Comparison of ENCODE assay signal across 18 cellular contexts in genomic region chr6:34961082-34961481, GRCh38.
DNase-seq lines count a peak whose midpoint lies in the region; ATAC-seq and TF ChIP-seq lines count a peak whose summit lies in the region.
"Had no signal": no experiment of that assay in that cellular context is flagged by ENCODE, and none has a peak within 500 bp of the region (broad histone marks: within the 10 kb centered on the region; RNA-seq: fewer than 3 reads in every experiment).

No MANE protein-coding gene starts in this region.

- H3K27me3 Mint-ChIP-seq in GM23338 (ENCODE audit: insufficient read depth, low read depth, poor library complexity), result no peaks in the 10 kb centered on the region
- no peaks in the 10 kb centered on the region for H3K27me3 Mint-ChIP-seq in stimulated activated naive B cell treated with anti-CD40 and anti-IgM and Interleukin-4, amounts not matched to agents 10 μg/mL and 1 μg/mL and 100 μg/mL, for 72 hours
- H3K27me3 Mint-ChIP-seq: B cell; CD8-positive, alpha-beta memory T cell; IgD-negative memory B cell had no signal

- no peaks in the 10 kb centered on the region for H3K9me3 Mint-ChIP-seq in GM23338
- H3K9me3 Mint-ChIP-seq in stimulated activated naive B cell treated with anti-CD40 and anti-IgM and Interleukin-4, amounts not matched to agents 10 μg/mL and 1 μg/mL and 100 μg/mL, for 72 hours, result no peaks in the 10 kb centered on the region
- H3K9me3 Mint-ChIP-seq: CD8-positive, alpha-beta memory T cell; H9; IgD-negative memory B cell had no signal

- H3K9me2 ChIP-seq in GM23338 (ENCODE audit: insufficient read depth) (no peaks in the 10 kb centered on the region), MM.1S (replicated peaks; ENCODE audit: insufficient read depth, low read length) (no peaks in the 10 kb centered on the region)

- H3F3A ChIP-seq in GM23338 (replicated peaks; ENCODE audit: low read depth) (no peaks in the 10 kb centered on the region), MM.1S (ENCODE audit: insufficient read depth, low read length) (no peaks in the 10 kb centered on the region)

- H3K36me3 Mint-ChIP-seq in GM23338 (ENCODE audit: low read depth), result no peaks in the 10 kb centered on the region
- peaks cover 3 to 4% of the 10 kb centered on the region in 2 donors for H3K36me3 Mint-ChIP-seq in stimulated activated naive B cell treated with anti-CD40 and anti-IgM and Interleukin-4, amounts not matched to agents 10 μg/mL and 1 μg/mL and 100 μg/mL, for 72 hours

- WGBS in psoas muscle, 3 donors, result 59 to 66% (median 65%) methylated on average over 2 of the region's 2 CpGs

- H3K4me1 Mint-ChIP-seq in GM23338, result no peaks in the 10 kb centered on the region
- peaks cover 9 to 24% of the 10 kb centered on the region in 2 donors for H3K4me1 Mint-ChIP-seq in stimulated activated naive B cell treated with anti-CD40 and anti-IgM and Interleukin-4, amounts not matched to agents 10 μg/mL and 1 μg/mL and 100 μg/mL, for 72 hours
- H3K4me1 Mint-ChIP-seq: CD8-positive, alpha-beta memory T cell; H9 had no signal

- 0 out of 2 replicates have a peak, but pooled peaks cover 7% of the 10 kb centered on the region for H3K36me3 ChIP-seq in BLaER1
- no peaks in the 10 kb centered on the region for H3K36me3 ChIP-seq in GM23338 (ENCODE audit: insufficient read depth)
- peaks cover 4% of the 10 kb centered on the region for H3K36me3 ChIP-seq in lower lobe of right lung
- H3K36me3 ChIP-seq in psoas muscle (ENCODE audit: insufficient read depth in 1 of 2, low read depth in 1 of 2), result no peaks in the 10 kb centered on the region
- no peaks in the 10 kb centered on the region for H3K36me3 ChIP-seq in Peyer's patch
- H3K36me3 ChIP-seq in MM.1S (replicated peaks; ENCODE audit: insufficient read depth, low read length), result no peaks in the 10 kb centered on the region

- no peak for TF ChIP-seq POLR2A in Peyer's patch (IDR thresholded peaks at IDR 0.05)

- no peak for ATAC-seq in GM23338
- ATAC-seq in lower lobe of right lung, result no peak
- no peak for ATAC-seq in psoas muscle
- ATAC-seq in stimulated activated naive B cell treated with anti-CD40 and anti-IgM and Interleukin-4, amounts not matched to agents 10 μg/mL and 1 μg/mL and 100 μg/mL, for 72 hours (replicated peaks), result no peak

- no peak overlapping the region for H2AFZ ChIP-seq in GM23338
- no peak overlapping the region for H2AFZ ChIP-seq in MM.1S (ENCODE audit: low read length)

- DNase-seq in GM23338 (ENCODE audit: low spot score) (no peak), lower lobe of right lung (no peak), psoas muscle (no peak), Peyer's patch (no peak), MM.1S (no peak), NCI-H1417 (lab: John Stamatoyannopoulos, UW) (no peak)
- DNase-seq in stimulated activated naive B cell treated with anti-CD40 and anti-IgM and Interleukin-4, amounts not matched to agents 10 μg/mL and 1 μg/mL and 100 μg/mL, for 72 hours, result no peak
- DNase-seq: ACHN; CD8-positive, alpha-beta memory T cell; DND-41; GDM1; H9; NCI-H1436; NCI-H2029 treated with DMSO at 0.1 percent for 48 hours; NCI-H510A treated with DMSO at 0.1 percent for 48 hours had no signal

- H3K4me3 Mint-ChIP-seq in GM23338, result no peak overlapping the region
- no peak overlapping the region for H3K4me3 Mint-ChIP-seq in stimulated activated naive B cell treated with anti-CD40 and anti-IgM and Interleukin-4, amounts not matched to agents 10 μg/mL and 1 μg/mL and 100 μg/mL, for 72 hours
- H3K4me3 Mint-ChIP-seq: B cell; CD8-positive, alpha-beta memory T cell; H9; IgD-negative memory B cell had no signal

- no peaks in the 10 kb centered on the region for H3K27me3 ChIP-seq in BLaER1
- H3K27me3 ChIP-seq in GM23338 (ENCODE audit: insufficient read depth), result no peaks in the 10 kb centered on the region
- no peaks in the 10 kb centered on the region for H3K27me3 ChIP-seq in lower lobe of right lung (ENCODE audit: low read depth)
- no peaks in the 10 kb centered on the region for H3K27me3 ChIP-seq in psoas muscle (ENCODE audit: insufficient read depth in 3 of 3, low read length in 2 of 3)
- H3K27me3 ChIP-seq in Peyer's patch, result no peaks in the 10 kb centered on the region
- H3K27me3 ChIP-seq in MM.1S (replicated peaks; ENCODE audit: insufficient read depth, low read length), result no peaks in the 10 kb centered on the region

- H3K4me3 ChIP-seq in BLaER1 (no peak overlapping the region), GM23338 (no peak overlapping the region), lower lobe of right lung (no peak overlapping the region), psoas muscle (no peak overlapping the region), Peyer's patch (no peak overlapping the region), MM.1S (ENCODE audit: low read length) (no peak overlapping the region)

- H3K79me2 ChIP-seq in GM23338 (replicated peaks; ENCODE audit: insufficient read depth) (peaks cover 20% of the 10 kb centered on the region), MM.1S (ENCODE audit: low read length) (no peaks in the 10 kb centered on the region)

- H3K27ac Mint-ChIP-seq in GM23338, result peak overlapping the region; percentile 21; the same call in 1 of the 2 replicates
- no peak overlapping the region for H3K27ac Mint-ChIP-seq in stimulated activated naive B cell treated with anti-CD40 and anti-IgM and Interleukin-4, amounts not matched to agents 10 μg/mL and 1 μg/mL and 100 μg/mL, for 72 hours
- H3K27ac Mint-ChIP-seq: B cell; CD8-positive, alpha-beta memory T cell; H9; IgD-negative memory B cell had no signal

- H3K4me2 ChIP-seq in BLaER1 (peak overlapping the region; percentile 39), GM23338 (no peak overlapping the region), MM.1S (ENCODE audit: low read depth, low read length) (no peak overlapping the region)

- H3K4me1 ChIP-seq in BLaER1 (peaks cover 43% of the 10 kb centered on the region), GM23338 (ENCODE audit: insufficient read depth) (no peaks in the 10 kb centered on the region), lower lobe of right lung (peaks cover 60% of the 10 kb centered on the region), psoas muscle (peaks cover 32% of the 10 kb centered on the region), Peyer's patch (peaks cover 0 to 5% (median 0%) of the 10 kb centered on the region in 4 donors), MM.1S (ENCODE audit: low read length) (no peaks in the 10 kb centered on the region)

- H3K9me3 ChIP-seq in BLaER1 (no peaks in the 10 kb centered on the region), lower lobe of right lung (no peaks in the 10 kb centered on the region), psoas muscle (no peaks in the 10 kb centered on the region), Peyer's patch (no peaks in the 10 kb centered on the region), MM.1S (replicated peaks; ENCODE audit: insufficient read depth, low read length) (no peaks in the 10 kb centered on the region)

- intact Hi-C loops in lower lobe of right lung (cut with DNase I) (no loop called here), psoas muscle (cut with DNase I) (loop anchor here in 1 of 2 donors (5.0 kb wide), 1 partner anchor 39 kb away; no protein-coding TSS in a partner anchor)

- H3K9ac ChIP-seq in BLaER1, result no peak overlapping the region; the same call in 1 of the 2 replicates
- H3K9ac ChIP-seq in MM.1S (ENCODE audit: low read length), result no peak overlapping the region

- H4K20me1 ChIP-seq in BLaER1 (peaks cover 16% of the 10 kb centered on the region; the same call in 1 of the 2 replicates), GM23338 (replicated peaks; ENCODE audit: insufficient read depth) (peaks cover 16% of the 10 kb centered on the region), MM.1S (ENCODE audit: insufficient read depth, low read length) (no peaks in the 10 kb centered on the region)

- no peak for TF ChIP-seq CTCF in GM23338 (conservative IDR thresholded peaks at IDR 0.05; ENCODE audit: low read depth in 2 of 2)
- no peak for TF ChIP-seq CTCF in lower lobe of right lung (IDR thresholded peaks at IDR 0.05)
- no peak for TF ChIP-seq CTCF in psoas muscle (IDR thresholded peaks at IDR 0.05)
- TF ChIP-seq CTCF in Peyer's patch (IDR thresholded peaks at IDR 0.05), result no peak
- no peak for TF ChIP-seq CTCF in MM.1S (IDR thresholded peaks at IDR 0.05; ENCODE audit: low read length)

- no peak overlapping the region for H3K27ac ChIP-seq in BLaER1
- no peak overlapping the region for H3K27ac ChIP-seq in GM23338 (ENCODE audit: low read depth)
- H3K27ac ChIP-seq in lower lobe of right lung, result peak overlapping the region; percentile 58
- H3K27ac ChIP-seq in psoas muscle, result peak overlapping the region; percentile 52
- H3K27ac ChIP-seq in Peyer's patch, result no peak overlapping the region
- H3K27ac ChIP-seq in MM.1S (ENCODE audit: low read length), result no peak overlapping the region

TF ChIP-seq in GM23338, 12 proteins besides CTCF, POLR2A, EP300 and RAD21 (continues in another document):
- no peak for TF ChIP-seq STAT1 (IDR thresholded peaks at IDR 0.05; ENCODE audit: unreplicated experiment)

Comparison
In these comparisons a context has a peak if more than half of its experiments do, and no peak if none do; other contexts are left out.
1. H3K27ac ChIP-seq: peak in lower lobe of right lung (single experiment) and psoas muscle (single experiment); none in BLaER1 (single experiment), GM23338 (single experiment), Peyer's patch (0 of 4) and MM.1S (single experiment).